Comparison of ENCODE assay signal across 1 cellular context in genomic region chr2:235439959-235440662, GRCh38.
TF ChIP-seq lines count a peak whose summit lies in the region.

No MANE protein-coding gene starts in this region.

TF ChIP-seq in H1, 55 proteins besides CTCF, POLR2A, EP300 and RAD21:
- TF ChIP-seq CHD7 (IDR thresholded peaks at IDR 0.05; ENCODE audit: insufficient replicate concordance, low read length) (no peak), E2F6 (IDR thresholded peaks at IDR 0.05) (no peak), TBP (IDR thresholded peaks at IDR 0.05; ENCODE audit: low read depth, low read length) (no peak), YY1 (IDR thresholded peaks at IDR 0.05; ENCODE audit: low read depth, low read length) (no peak), CHD1 (IDR thresholded peaks at IDR 0.05; ENCODE audit: low read depth, low read length) (no peak), EZH2 (IDR thresholded peaks at IDR 0.05; ENCODE audit: low read depth, low read length, severe bottlenecking) (no peak), CBX5 (IDR thresholded peaks at IDR 0.05; ENCODE audit: low read depth, low read length) (no peak), POLR2AphosphoS5 (IDR thresholded peaks at IDR 0.05; ENCODE audit: low read depth, low read length) (no peak), RFX5 (IDR thresholded peaks at IDR 0.05; ENCODE audit: borderline replicate concordance, low read depth, low read length) (no peak), SUZ12 (IDR thresholded peaks at IDR 0.05; ENCODE audit: low read length) (no peak), MAX (IDR thresholded peaks at IDR 0.05) (no peak), RXRA (IDR thresholded peaks at IDR 0.05; ENCODE audit: insufficient read depth, low read depth, low read length) (no peak), ATF2 (IDR thresholded peaks at IDR 0.05; ENCODE audit: low read length) (no peak), BACH1 (IDR thresholded peaks at IDR 0.05; ENCODE audit: low read length) (no peak), JUND (IDR thresholded peaks at IDR 0.05; ENCODE audit: low read length) (no peak)
TF ChIP-seq in H1: peak in this region for 0.
